Comparison of ENCODE assay signal across 8 cellular contexts in the genomic region with DNA sequence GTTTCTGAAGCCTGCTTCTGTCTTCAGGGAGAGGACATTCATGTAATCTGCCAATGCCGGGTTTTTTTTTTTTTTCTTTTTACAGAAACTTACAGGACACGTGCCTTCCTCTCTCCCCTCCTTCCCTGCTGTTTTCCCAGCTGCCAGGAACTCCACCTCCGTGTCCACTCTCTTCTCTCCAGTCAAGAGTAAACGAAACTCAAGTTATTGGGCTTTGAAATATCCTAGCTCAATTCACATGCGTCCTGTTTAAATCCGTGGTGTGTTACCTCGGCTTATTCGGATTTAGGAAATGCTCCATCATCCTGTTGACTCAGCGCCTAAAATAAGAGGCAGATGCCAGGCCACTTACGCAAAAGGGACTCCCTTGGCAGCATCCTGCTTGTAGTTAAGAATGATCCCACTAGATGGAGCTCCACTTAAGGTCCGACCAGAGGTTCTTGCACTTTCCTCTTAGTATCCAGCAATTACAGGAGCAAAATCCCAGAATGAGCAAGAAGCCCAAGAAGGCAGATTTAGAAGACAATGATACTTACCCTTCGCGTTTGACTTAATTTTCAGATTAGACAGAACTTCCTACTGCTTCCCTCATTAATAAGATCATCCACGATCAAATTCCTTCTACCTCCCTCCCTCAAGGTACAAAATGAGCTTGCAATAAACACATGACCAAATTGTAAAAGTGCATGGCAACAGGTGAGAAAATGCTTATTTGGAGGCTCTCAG.
DNase-seq lines count a peak whose midpoint lies in the region; ATAC-seq and TF ChIP-seq lines count a peak whose summit lies in the region.

No MANE protein-coding gene starts in this region.

- no peak overlapping the region for H3K23ac ChIP-seq in trophoblast cell (ENCODE audit: low read length)

- H2BK12ac ChIP-seq in trophoblast cell (ENCODE audit: low read length) = no peak overlapping the region

- intact Hi-C loops in HCT116 (cut with micrococcal nuclease) (loop anchor here (1.0 to 5.0 kb wide), 5 partner anchors 97 to 557 kb away; a partner anchor contains a TSS), left cardiac atrium (cut with DNase I) (loop anchor here (2.0 to 5.0 kb wide), 3 partner anchors 97 to 159 kb away; a partner anchor contains a TSS)

- H3K36me3 Mint-ChIP-seq in T-cell = no peaks in the 10 kb centered on the region

- peak overlapping the region; percentile 31 for H3K9ac ChIP-seq in HCT116 (ENCODE audit: low read length)
- no peak overlapping the region for H3K9ac ChIP-seq in trophoblast cell (ENCODE audit: low read length)

- no TSS peak for BruUV-seq in HCT116 (replicated peaks; lab: Mats Ljungman, UMichigan)

- H3K79me1 ChIP-seq in trophoblast cell (ENCODE audit: low read length) = no peaks in the 10 kb centered on the region

- ATAC-seq in HCT116 = peak; percentile 89
- peak; percentile 26 to 64 (median 44) for ATAC-seq in T-cell (replicated peaks in 1 of 4)
- peak; percentile 93 for ATAC-seq in left cardiac atrium
- ATAC-seq in GM21367 (IDR thresholded peaks at IDR 0.05; ENCODE audit: unreplicated experiment) = no peak

- peaks cover 0 to 4% of the 10 kb centered on the region in 2 donors for H3K27me3 Mint-ChIP-seq in T-cell

- DNase-seq in Caki2 (ENCODE audit: low read depth) (peak; percentile 81), HCT116 (ENCODE audit: low read depth, low spot score) (peak; percentile 90), NCI-H1694 (lab: John Stamatoyannopoulos, UW) (peak; percentile 94), T-cell (peak in 29 of 34 experiments; percentile 5 to 54 (median 31)), anterior cingulate cortex (lab: John Stamatoyannopoulos, UW) (peak in 55 of 58 donors; percentile 2 to 90 (median 57)), left cardiac atrium (peak; percentile 78), trophoblast cell (peak; percentile 88 to 98)

- no peak overlapping the region for H3K4ac ChIP-seq in trophoblast cell (ENCODE audit: low read depth, low read length)

- H3K4me2 ChIP-seq in HCT116 (ENCODE audit: low read length) (peak overlapping the region; percentile 72), trophoblast cell (ENCODE audit: low read length) (peak overlapping the region; percentile 75)

- H3K27ac Mint-ChIP-seq in T-cell = peak overlapping the region in 1 of 2 donors; percentile 10

- in situ Hi-C loops in Caki2 (cut with HindIII; ENCODE audit: low pct_unique_long_range_greater_than_20kb, low sequenced_read_pairs) = no loop called here

- peak overlapping the region; percentile 84 for H2AFZ ChIP-seq in HCT116 (ENCODE audit: low read depth, low read length, poor library complexity, severe bottlenecking)
- no peak overlapping the region for H2AFZ ChIP-seq in trophoblast cell (ENCODE audit: insufficient read depth, low read length, poor library complexity)

- H3K36me3 ChIP-seq in HCT116 (ENCODE audit: control insufficient read depth in 1 of 2, insufficient read depth in 2 of 2, low read length in 2 of 2) (no peaks in the 10 kb centered on the region), trophoblast cell (ENCODE audit: control insufficient read depth in 1 of 2, insufficient read depth in 2 of 2, low read length in 2 of 2) (no peaks in the 10 kb centered on the region)

- H3K4me1 ChIP-seq in HCT116 (ENCODE audit: control insufficient read depth in 1 of 2, insufficient read depth in 2 of 2, low read length in 2 of 2) (peaks cover 7 to 21% of the 10 kb centered on the region in 2 experiments), trophoblast cell (ENCODE audit: control insufficient read depth in 1 of 2, insufficient read depth in 2 of 2, low read length in 2 of 2) (no peaks in the 10 kb centered on the region)

- H3K4me1 Mint-ChIP-seq in T-cell = peaks cover 20 to 22% (median 21%) of the 10 kb centered on the region in 3 donors

- POLR2A ChIA-PET in HCT116 (lab: Charles Lee) = interaction anchor here (1.0 to 1.4 kb wide), 2 partner anchors 25 to 101 kb away, joined by 5 to 6 read pairs; no protein-coding TSS in a partner anchor
- POLR2A ChIA-PET in T-cell (lab: Charles Lee) = no interaction called here

- H3K9me2 ChIP-seq in HCT116 (ENCODE audit: insufficient read depth) = no peaks in the 10 kb centered on the region

- H3K9me3 Mint-ChIP-seq in T-cell = peaks cover 0 to 7% (median 2%) of the 10 kb centered on the region in 3 donors

- H3K9me3 ChIP-seq in HCT116 (ENCODE audit: control insufficient read depth in 1 of 2, insufficient read depth in 1 of 2, low read depth in 1 of 2, low read length in 2 of 2) (no peaks in the 10 kb centered on the region), trophoblast cell (ENCODE audit: insufficient read depth, low read depth, low read length) (no peaks in the 10 kb centered on the region)

- H4K8ac ChIP-seq in trophoblast cell (ENCODE audit: low read depth, low read length) = no peak overlapping the region

- no peak overlapping the region for H3K14ac ChIP-seq in trophoblast cell (ENCODE audit: low read length)

- H3K27ac ChIP-seq in HCT116 (ENCODE audit: low read depth, low read length) = peak overlapping the region; percentile 27; the same call in 1 of the 2 replicates
- no peak overlapping the region for H3K27ac ChIP-seq in trophoblast cell (ENCODE audit: low read depth, low read length)

- no CpG with 5 or more reads among the region's 14 CpGs for WGBS in trophoblast cell (ENCODE audit: extremely low coverage, insufficient coverage, insufficient read length)

- no peak overlapping the region for H4K12ac ChIP-seq in trophoblast cell (ENCODE audit: low read depth, low read length)

- no peak for TF ChIP-seq POLR2A in HCT116 (IDR thresholded peaks at IDR 0.05; ENCODE audit: borderline replicate concordance, extremely low read depth, insufficient read depth, insufficient read length)

- peak; percentile 93 for TF ChIP-seq RAD21 in HCT116 (IDR thresholded peaks at IDR 0.05; ENCODE audit: low read depth)

- no peaks in the 10 kb centered on the region for H4K20me1 ChIP-seq in HCT116 (ENCODE audit: insufficient read depth)

- peak; percentile 79 to 95 (median 80) for TF ChIP-seq CTCF in HCT116 (IDR thresholded peaks at IDR 0.05 in 2 of 3, conservative IDR thresholded peaks at IDR 0.05 in 1 of 3; ENCODE audit: borderline replicate concordance in 1 of 3, insufficient read depth in 1 of 3, low read depth in 2 of 3, low read length in 2 of 3)

- H3K4me3 ChIP-seq in HCT116 (replicated peaks in 1 of 2; ENCODE audit: low read depth in 1 of 2, low read length in 2 of 2) = peak overlapping the region; percentile 23 to 39
- no peak overlapping the region for H3K4me3 ChIP-seq in trophoblast cell (ENCODE audit: low read depth, low read length)

- H2AK5ac ChIP-seq in trophoblast cell (ENCODE audit: low read length) = no peak overlapping the region

- H2BK5ac ChIP-seq in trophoblast cell (ENCODE audit: low read depth, low read length, poor library complexity) = no peak overlapping the region

- H3K79me2 ChIP-seq in HCT116 (ENCODE audit: insufficient read depth, low read length) = no peaks in the 10 kb centered on the region
- H3K79me2 ChIP-seq in trophoblast cell (ENCODE audit: control insufficient read depth, insufficient read depth, low read length, poor library complexity) = no peaks in the 10 kb centered on the region

- H2BK120ac ChIP-seq in trophoblast cell (ENCODE audit: insufficient read depth, low read length, poor library complexity) = no peak overlapping the region

- CTCF ChIA-PET in HCT116 (lab: Charles Lee) (interaction anchor here (0.8 to 2.4 kb wide), 21 partner anchors 9 to 557 kb away, joined by 3 to 20 read pairs (median 4); a partner anchor contains a TSS), T-cell (lab: Charles Lee) (interaction anchor here (0.6 to 2.4 kb wide), 21 partner anchors 8 to 978 kb away, joined by 3 to 15 read pairs (median 4); a partner anchor contains a TSS)

- no peak overlapping the region for H3K18ac ChIP-seq in trophoblast cell (ENCODE audit: low read length)

- H3K27me3 ChIP-seq in HCT116 (ENCODE audit: insufficient read depth, low read length) (no peaks in the 10 kb centered on the region), trophoblast cell (ENCODE audit: insufficient read depth, low read length) (no peaks in the 10 kb centered on the region)

- no peak overlapping the region for H3K4me3 Mint-ChIP-seq in T-cell

- RAD21 ChIA-PET in HCT116 (lab: Charles Lee; ENCODE audit: low non-redundant PET in 1 of 2, low total read pairs in 2 of 2, uncharacterized antibody in 2 of 2, unreplicated experiment in 2 of 2) = interaction anchor here (0.6 to 1.6 kb wide), 4 partner anchors 25 to 291 kb away, joined by 4 to 9 read pairs (median 6); a partner anchor contains a TSS

- no peak overlapping the region for H4K91ac ChIP-seq in trophoblast cell (ENCODE audit: low read depth, low read length)

TF ChIP-seq in HCT116, 20 proteins besides CTCF, POLR2A, EP300 and RAD21:
- TF ChIP-seq CEBPB (IDR thresholded peaks at IDR 0.05; ENCODE audit: low read depth) (peak; percentile 60), CBX3 (IDR thresholded peaks at IDR 0.05; ENCODE audit: low read depth) (peak; percentile 41), FOSL1 (IDR thresholded peaks at IDR 0.05; ENCODE audit: low read depth) (peak; percentile 33; the same call in 1 of the 2 replicates), SRF (IDR thresholded peaks at IDR 0.05; ENCODE audit: low read depth) (no peak), ZFX (IDR thresholded peaks at IDR 0.05) (no peak), SP1 (IDR thresholded peaks at IDR 0.05; ENCODE audit: low read depth) (peak; percentile 39), YY1 (IDR thresholded peaks at IDR 0.05; ENCODE audit: extremely low read depth, insufficient replicate concordance, low read depth, low read length) (peak; percentile 65), POLR2AphosphoS5 (IDR thresholded peaks at IDR 0.05; ENCODE audit: low read depth, low read length) (peak; percentile 31; the same call in 1 of the 2 replicates)
- TF ChIP-seq, protein P1, sequence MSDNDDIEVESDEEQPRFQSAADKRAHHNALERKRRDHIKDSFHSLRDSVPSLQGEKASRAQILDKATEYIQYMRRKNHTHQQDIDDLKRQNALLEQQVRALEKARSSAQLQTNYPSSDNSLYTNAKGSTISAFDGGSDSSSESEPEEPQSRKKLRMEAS (IDR thresholded peaks at IDR 0.05) = peak; percentile 36; the same call in 1 of the 2 replicates

Comparison
In these comparisons a context has a peak if more than half of its experiments do, and no peak if none do; other contexts are left out.
1. DNase-seq: peak in every context shown above with its lines; median percentile 94 in NCI-H1694; 93 in trophoblast cell; 90 in HCT116; 81 in Caki2; 78 in left cardiac atrium; 57 in anterior cingulate cortex; 31 in T-cell.